Comparison of ENCODE assay signal across 15 cellular contexts in genomic region chr11:95520765-95521542, GRCh38.
DNase-seq lines count a peak whose midpoint lies in the region; ATAC-seq and TF ChIP-seq lines count a peak whose summit lies in the region.
"Had no signal": no experiment of that assay in that cellular context is flagged by ENCODE, and none has a peak within 500 bp of the region (broad histone marks: within the 10 kb centered on the region; RNA-seq: fewer than 3 reads in every experiment).

No MANE protein-coding gene starts in this region.

- DNase-seq in HS-27A (ENCODE audit: low read depth) (peak; percentile 14), RPMI7951 (ENCODE audit: low read depth) (peak; percentile 15), fibroblast of gingiva (ENCODE audit: low read depth) (peak; percentile 79), HT-29 (ENCODE audit: low spot score) (no peak), lower lobe of right lung (no peak), left ventricle myocardium inferior (no peak)
- no peak for DNase-seq in activated naive CD4-positive, alpha-beta T cell (lab: John Stamatoyannopoulos, UW)
- DNase-seq: activated CD8-positive, alpha-beta memory T cell treated with anti-CD3 and anti-CD28 coated beads, Interleukin-2, amount 50 U/mL, for 48 hours; Calu3; endodermal cell; NCI-H2107; Right ventricle myocardium superior; sigmoid colon; tibial artery had no signal

- H3K27ac ChIP-seq in lower lobe of right lung (no peak overlapping the region), left ventricle myocardium inferior (replicated peaks) (no peak overlapping the region)
- H3K27ac ChIP-seq: sigmoid colon, tibial artery had no signal

- no peak overlapping the region for H3K4me3 ChIP-seq in skeletal muscle satellite cell (ENCODE audit: low read length)
- H3K4me3 ChIP-seq in lower lobe of right lung = no peak overlapping the region
- no peak overlapping the region for H3K4me3 ChIP-seq in left ventricle myocardium inferior
- H3K4me3 ChIP-seq: sigmoid colon, tibial artery had no signal

- peak overlapping the region; percentile 16 for H3K9ac ChIP-seq in skeletal muscle satellite cell (ENCODE audit: low read depth, low read length)

- H3K9me3 ChIP-seq in skeletal muscle satellite cell (replicated peaks; ENCODE audit: low read length) (no peaks in the 10 kb centered on the region), lower lobe of right lung (no peaks in the 10 kb centered on the region), left ventricle myocardium inferior (replicated peaks) (no peaks in the 10 kb centered on the region)
- H3K9me3 ChIP-seq: sigmoid colon, tibial artery had no signal

- intact Hi-C loops in lower lobe of right lung (cut with DNase I) (no loop called here), left ventricle myocardium inferior (cut with micrococcal nuclease) (no loop called here)

- no peak for TF ChIP-seq CTCF in lower lobe of right lung (IDR thresholded peaks at IDR 0.05)
- TF ChIP-seq CTCF in left ventricle myocardium inferior (IDR thresholded peaks at IDR 0.05; ENCODE audit: borderline replicate concordance) = no peak

- peak overlapping the region; percentile 11 for H3K4me2 ChIP-seq in skeletal muscle satellite cell (ENCODE audit: low read length)

- no peak for ATAC-seq in lower lobe of right lung

- H3K36me3 ChIP-seq in skeletal muscle satellite cell (ENCODE audit: insufficient read depth, low read length) (no peaks in the 10 kb centered on the region), lower lobe of right lung (no peaks in the 10 kb centered on the region), left ventricle myocardium inferior (no peaks in the 10 kb centered on the region)
- H3K36me3 ChIP-seq: sigmoid colon, tibial artery had no signal

- H3K27me3 ChIP-seq in skeletal muscle satellite cell (ENCODE audit: control insufficient read depth, insufficient read depth, low read length) = no peaks in the 10 kb centered on the region
- no peaks in the 10 kb centered on the region for H3K27me3 ChIP-seq in lower lobe of right lung (ENCODE audit: low read depth)
- no peaks in the 10 kb centered on the region for H3K27me3 ChIP-seq in left ventricle myocardium inferior (ENCODE audit: low read depth)
- H3K27me3 ChIP-seq: sigmoid colon, tibial artery had no signal

- H3K4me1 ChIP-seq in skeletal muscle satellite cell (ENCODE audit: control insufficient read depth, insufficient read depth, low read length) = peaks cover 25% of the 10 kb centered on the region
- no peaks in the 10 kb centered on the region for H3K4me1 ChIP-seq in lower lobe of right lung
- no peaks in the 10 kb centered on the region for H3K4me1 ChIP-seq in left ventricle myocardium inferior
- H3K4me1 ChIP-seq: sigmoid colon had no signal

Comparison
In these comparisons a context has a peak if more than half of its experiments do, and no peak if none do; other contexts are left out.
1. DNase-seq: peak in HS-27A (single experiment), RPMI7951 (single experiment) and fibroblast of gingiva (single experiment); none in HT-29 (single experiment), activated naive CD4-positive, alpha-beta T cell (0 of 4), lower lobe of right lung (single experiment) and left ventricle myocardium inferior (single experiment).